Comparison of ENCODE assay signal across 2 cellular contexts in genomic region chr9:121369595-121370265, GRCh38.
TF ChIP-seq lines count a peak whose summit lies in the region.

A gene with protein sequence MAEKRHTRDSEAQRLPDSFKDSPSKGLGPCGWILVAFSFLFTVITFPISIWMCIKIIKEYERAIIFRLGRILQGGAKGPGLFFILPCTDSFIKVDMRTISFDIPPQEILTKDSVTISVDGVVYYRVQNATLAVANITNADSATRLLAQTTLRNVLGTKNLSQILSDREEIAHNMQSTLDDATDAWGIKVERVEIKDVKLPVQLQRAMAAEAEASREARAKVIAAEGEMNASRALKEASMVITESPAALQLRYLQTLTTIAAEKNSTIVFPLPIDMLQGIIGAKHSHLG (minus strand): TSS chr9:121370250. CDS start chr9:121370187, 63 bp downstream.

TF ChIP-seq in GM23338, 12 proteins besides CTCF, POLR2A, EP300 and RAD21:
- TF ChIP-seq STAT1 (IDR thresholded peaks at IDR 0.05; ENCODE audit: unreplicated experiment) (no peak), POLR2AphosphoS5 (IDR thresholded peaks at IDR 0.05; ENCODE audit: low read depth) (peak; percentile 98), EZH2 (IDR thresholded peaks at IDR 0.05; ENCODE audit: low read depth, unreplicated experiment) (no peak), REST (IDR thresholded peaks at IDR 0.05; ENCODE audit: unreplicated experiment) (no peak)
TF ChIP-seq in GM23338: peak in this region for 1.

TF ChIP-seq in endothelial cell of umbilical vein, 7 proteins besides CTCF, POLR2A, EP300 and RAD21:
- TF ChIP-seq MYC (IDR thresholded peaks at IDR 0.05; ENCODE audit: low read depth, low read length) (peak; percentile 4), EZH2 (IDR thresholded peaks at IDR 0.05; ENCODE audit: borderline replicate concordance, low read depth, low read length, severe bottlenecking) (no peak), POLR2AphosphoS5 (IDR thresholded peaks at IDR 0.05; ENCODE audit: insufficient read depth, low read depth, low read length) (peak; percentile 98), FOS (IDR thresholded peaks at IDR 0.05; ENCODE audit: borderline replicate concordance, insufficient read depth, low read length) (no peak), MAX (IDR thresholded peaks at IDR 0.05; ENCODE audit: insufficient read depth, insufficient read length) (peak; percentile 54), GATA2 (IDR thresholded peaks at IDR 0.05; ENCODE audit: insufficient read depth, insufficient read length, low read depth, low read length) (no peak), JUN (IDR thresholded peaks at IDR 0.05; ENCODE audit: borderline replicate concordance, insufficient read depth, insufficient read length, low read depth) (no peak)
TF ChIP-seq in endothelial cell of umbilical vein: peak in this region for 3.
